Comparison of ENCODE assay signal across 16 cellular contexts in the genomic region with DNA sequence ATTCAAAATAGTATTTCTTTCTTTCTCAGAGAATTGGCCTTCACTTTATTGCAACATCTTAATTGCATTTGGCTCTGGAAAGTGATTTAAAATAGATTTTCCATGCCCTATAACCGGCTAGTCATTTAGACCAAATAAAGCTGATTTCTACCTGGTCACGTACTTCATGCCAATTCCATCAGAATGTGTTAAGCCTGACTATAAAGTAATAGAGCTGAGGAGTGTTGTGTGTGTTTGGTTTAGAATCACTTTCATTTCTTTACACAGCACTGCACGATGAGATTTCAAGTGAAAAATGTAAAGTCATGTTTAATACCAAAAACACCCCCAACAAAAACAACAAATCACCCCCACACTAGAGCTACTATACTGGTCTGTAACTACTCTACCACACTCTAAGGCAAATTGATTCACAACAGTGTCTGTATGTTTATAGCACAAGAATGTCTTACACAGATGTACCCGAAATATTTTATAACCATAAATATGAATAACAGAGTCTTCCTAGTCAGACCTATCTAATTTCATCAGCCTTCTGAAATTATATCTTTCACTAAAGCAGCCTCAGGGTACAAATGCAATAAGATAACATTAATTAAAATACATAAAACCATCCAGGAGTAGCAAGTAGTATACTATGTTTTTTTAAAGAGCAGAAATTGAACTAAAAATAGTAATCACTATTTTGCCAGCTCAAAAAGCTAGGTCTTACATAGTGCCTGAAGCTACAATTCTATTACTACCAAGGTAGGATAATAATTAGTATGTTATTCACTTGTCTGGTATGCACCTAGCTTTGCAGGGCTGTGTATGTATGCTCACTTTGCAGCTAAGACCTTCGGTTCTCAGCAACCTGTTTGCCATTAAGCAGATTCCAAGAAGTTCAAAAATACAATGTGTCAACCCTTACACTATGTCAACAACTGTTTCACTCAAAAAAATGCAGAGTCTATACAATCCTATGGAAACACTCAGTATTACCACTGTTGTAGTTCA. TPM values are rescaled to one million over a fixed set of nuclear protein-coding genes. Genes with fewer than 3 reads are reported as not detected.
DNase-seq lines count a peak whose midpoint lies in the region; ATAC-seq and TF ChIP-seq lines count a peak whose summit lies in the region.
"Had no signal": no experiment of that assay in that cellular context is flagged by ENCODE, and none has a peak within 500 bp of the region (broad histone marks: within the 10 kb centered on the region; RNA-seq: fewer than 3 reads in every experiment).

No MANE protein-coding gene starts in this region.

- no peaks in the 10 kb centered on the region for H3K27me3 ChIP-seq in thoracic aorta (replicated peaks; ENCODE audit: insufficient read depth)
- H3K27me3 ChIP-seq: SJSA1 had no signal

- ATAC-seq in thoracic aorta (ENCODE audit: insufficient number of reproducible peaks, low FRiP score, low read depth): no peak
- ATAC-seq: activated CD8-positive, alpha-beta memory T cell treated with anti-CD3 and anti-CD28 coated beads, Interleukin-2, amount 10 ng/mL, durations not matched to agents 7 days and 5 days; activated naive CD4-positive, alpha-beta T cell treated with anti-CD3 and anti-CD28 coated beads, Interleukin-2, amount 50 U/mL, for 72 hours had no signal

- H3K27ac ChIP-seq in thoracic aorta: no peak overlapping the region
- H3K27ac ChIP-seq: SJSA1, VCaP had no signal

- H3K9me3 ChIP-seq in thoracic aorta: no peaks in the 10 kb centered on the region
- H3K9me3 ChIP-seq: SJSA1 had no signal

- H3K4me1 ChIP-seq in thoracic aorta (ENCODE audit: control insufficient read depth in 1 of 2, low read depth in 2 of 2): peaks cover 13 to 23% of the 10 kb centered on the region in 2 donors

- DNase-seq in M059J (ENCODE audit: low read depth): peak; percentile 70
- DNase-seq in choroid plexus epithelial cell (ENCODE audit: low read depth): peak; percentile 39
- DNase-seq in kidney glomerular epithelial cell (lab: John Stamatoyannopoulos, UW): peak; percentile 30
- DNase-seq in thoracic aorta (ENCODE audit: low spot score): no peak
- DNase-seq in GM19238 (ENCODE audit: insufficient read length, low spot score): no peak
- no peak for DNase-seq in KG1 (lab: John Stamatoyannopoulos, UW)
- DNase-seq in COLO829 (ENCODE audit: low spot score): no peak
- DNase-seq: activated CD8-positive, alpha-beta memory T cell treated with anti-CD3 and anti-CD28 coated beads, Interleukin-2, amount 10 ng/mL, durations not matched to agents 7 days and 5 days; CD4-positive, CD25-positive, alpha-beta regulatory T cell; left cardiac atrium; NCI-H774; nephron progenitor cell had no signal

- H3K4me3 ChIP-seq in choroid plexus epithelial cell (ENCODE audit: low read depth, low read length): no peak overlapping the region
- peak overlapping the region; percentile 36 for H3K4me3 ChIP-seq in thoracic aorta
- H3K4me3 ChIP-seq: SJSA1, skin epidermis had no signal

- no peaks in the 10 kb centered on the region for H3K36me3 ChIP-seq in thoracic aorta
- H3K36me3 ChIP-seq: SJSA1 had no signal

- TF ChIP-seq CTCF in choroid plexus epithelial cell (conservative IDR thresholded peaks at IDR 0.05; ENCODE audit: low read depth, low read length) (no peak), thoracic aorta (IDR thresholded peaks at IDR 0.05) (no peak)

RNA-seq across cellular contexts. Expression of a gene that starts 28.4 kb away (rescaled TPM):
- 44.7 and 81.9 TPM in 2 replicates for total RNA-seq in M059J (2014; rRNA removed; shearing (Covaris generic))
- 100 to 1,000 TPM; 134 to 137 TPM for total RNA-seq in thoracic aorta
- total RNA-seq: CD4-positive, CD25-positive, alpha-beta regulatory T cell had no signal

Comparison
In these comparisons a context has a peak if more than half of its experiments do, and no peak if none do; other contexts are left out.
1. DNase-seq: peak in M059J (single experiment), choroid plexus epithelial cell (single experiment) and kidney glomerular epithelial cell (single experiment); none in thoracic aorta (single experiment), GM19238 (single experiment), KG1 (single experiment) and COLO829 (single experiment).